10 cellular contexts compared by ENCODE assay signal in genomic region chr5:141525659-141526058, GRCh38. TPM values are rescaled to one million over a fixed set of nuclear protein-coding genes. Genes with fewer than 3 reads are reported as not detected.
DNase-seq lines count a peak whose midpoint lies in the region; ATAC-seq and TF ChIP-seq lines count a peak whose summit lies in the region.
"Had no signal": no experiment of that assay in that cellular context is flagged by ENCODE, and none has a peak within 500 bp of the region (broad histone marks: within the 10 kb centered on the region; RNA-seq: fewer than 3 reads in every experiment).

No MANE protein-coding gene starts in this region.

- no peaks in the 10 kb centered on the region for H3K27me3 Mint-ChIP-seq in nephron (ENCODE audit: low read depth)

- ATAC-seq in left cardiac atrium (no peak), upper lobe of right lung (no peak)

- H3K4me3 ChIP-seq in left ventricle myocardium inferior (no peak overlapping the region), upper lobe of right lung (no peak overlapping the region)

- peaks cover 63% of the 10 kb centered on the region for H3K36me3 Mint-ChIP-seq in nephron (ENCODE audit: low read depth)

- intact Hi-C loops in left ventricle myocardium inferior (cut with micrococcal nuclease) (loop anchor here (10.0 kb wide), 1 partner anchor 91 kb away; the partner anchor contains the start of gene PCDHGA12), left cardiac atrium (cut with DNase I) (loop anchor here in 1 of 2 donors (10.0 kb wide), 1 partner anchor 101 kb away; the partner anchor contains the start of gene PCDHGA11), upper lobe of right lung (cut with DNase I) (no loop called here)

- peaks cover 84% of the 10 kb centered on the region for H3K4me1 ChIP-seq in left ventricle myocardium inferior
- H3K4me1 ChIP-seq in upper lobe of right lung = peaks cover 69% of the 10 kb centered on the region

- no peak overlapping the region for H3K27ac Mint-ChIP-seq in nephron

- H3K9me3 ChIP-seq in left ventricle myocardium inferior (replicated peaks) = no peaks in the 10 kb centered on the region
- no peaks in the 10 kb centered on the region for H3K9me3 ChIP-seq in upper lobe of right lung

- peak overlapping the region; percentile 45 to 69 (median 50) for H3K4me3 Mint-ChIP-seq in nephron

- H3K27me3 ChIP-seq in left ventricle myocardium inferior (ENCODE audit: low read depth) (no peaks in the 10 kb centered on the region), upper lobe of right lung (no peaks in the 10 kb centered on the region)

- H3K27ac ChIP-seq in left ventricle myocardium inferior (replicated peaks) (peak overlapping the region; percentile 79), epithelial cell of prostate (peak overlapping the region; percentile 45), upper lobe of right lung (peak overlapping the region; percentile 70)

- DNase-seq in left ventricle myocardium inferior (no peak), left cardiac atrium (no peak), epithelial cell of prostate (ENCODE audit: low read depth, low spot score) (no peak), upper lobe of right lung (no peak), NCI-H1092 treated with DMSO at 0.1 percent for 48 hours (lab: John Stamatoyannopoulos, UW) (no peak), DMS114 treated with DMSO at 0.1 percent for 48 hours (lab: John Stamatoyannopoulos, UW; ENCODE audit: unreplicated experiment) (no peak), NCI-H1092 (lab: John Stamatoyannopoulos, UW) (no peak)
- DNase-seq: retina, SW 1271 had no signal

- H3K4me1 Mint-ChIP-seq in nephron = peaks cover 82% of the 10 kb centered on the region

- TF ChIP-seq CTCF in left ventricle myocardium inferior (IDR thresholded peaks at IDR 0.05; ENCODE audit: borderline replicate concordance) (no peak), nephron (IDR thresholded peaks at IDR 0.05; ENCODE audit: unreplicated experiment in 3 of 3) (no peak), upper lobe of right lung (IDR thresholded peaks at IDR 0.05) (no peak)

- no peaks in the 10 kb centered on the region for H3K9me3 Mint-ChIP-seq in nephron

- peaks cover 32% of the 10 kb centered on the region for H3K36me3 ChIP-seq in left ventricle myocardium inferior
- peaks cover 64% of the 10 kb centered on the region for H3K36me3 ChIP-seq in upper lobe of right lung

RNA-seq across cellular contexts. Expression of gene PCDHGC5, which starts 36.8 kb away (rescaled TPM):
- 2.9 TPM for total RNA-seq in left ventricle myocardium inferior
- total RNA-seq in left cardiac atrium = 1 to 10 TPM in 1 of 2 donors, under 1 TPM in 1; 0.97 to 1.7 TPM
- 1.4 TPM for total RNA-seq in upper lobe of right lung

RNA-seq across cellular contexts. Expression of gene PCDHGC4, which starts 40.8 kb away (rescaled TPM):
- total RNA-seq in left ventricle myocardium inferior (1.8 TPM), left cardiac atrium (1 to 10 TPM; 1.4 to 1.7 TPM), upper lobe of right lung (1.8 TPM)

RNA-seq across cellular contexts. Expression of gene PCDHGC3, which starts 49.9 kb away (rescaled TPM):
- total RNA-seq in left ventricle myocardium inferior (15.6 TPM), left cardiac atrium (10 to 100 TPM; 33.7 to 39.1 TPM), upper lobe of right lung (109 TPM)
